12 cellular contexts compared by ENCODE assay signal in the genomic region with DNA sequence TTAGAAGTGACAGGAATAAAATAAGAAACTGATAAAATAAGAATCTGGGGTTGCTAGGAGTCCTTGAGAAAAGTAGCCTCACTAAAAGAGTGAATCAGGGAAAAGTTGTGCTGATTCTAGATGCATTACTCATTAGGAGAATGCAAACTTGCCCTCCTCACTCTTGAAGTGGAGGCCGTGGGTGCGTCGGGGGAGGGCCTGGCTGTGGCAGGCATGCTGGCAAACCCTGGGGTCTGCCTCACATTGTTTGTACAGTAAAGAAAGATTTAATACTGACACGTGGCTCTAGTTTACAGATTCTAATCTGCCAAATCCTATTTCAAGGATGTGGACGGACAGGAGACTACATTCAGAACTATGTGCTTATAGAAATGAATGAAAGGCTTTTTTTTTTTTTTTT. TPM values are rescaled to one million over a fixed set of nuclear protein-coding genes. Genes with fewer than 3 reads are reported as not detected.
A peak's percentile ranks its signal among the peaks of the same experiment; 100 is the strongest.
DNase-seq lines count a peak whose midpoint lies in the region; ATAC-seq, FAIRE-seq and TF ChIP-seq lines count a peak whose summit lies in the region.
"Had no signal": no experiment of that assay in that cellular context is flagged by ENCODE, and none has a peak within 500 bp of the region (broad histone marks: within the 10 kb centered on the region; RNA-seq: fewer than 3 reads in every experiment).

No MANE protein-coding gene starts in this region.

- H3K4me1 ChIP-seq in HAP-1 (peaks cover 12% of the 10 kb centered on the region), keratinocyte (ENCODE audit: control insufficient read depth, extremely low read depth, insufficient read depth, low read length) (peaks cover 18% of the 10 kb centered on the region)

- peak overlapping the region; percentile 53 for H3K27ac ChIP-seq in keratinocyte (ENCODE audit: control insufficient read depth, insufficient read depth, low read length)
- H3K27ac ChIP-seq: parathyroid adenoma had no signal

- H3K36me3 ChIP-seq in HAP-1 (replicated peaks) (no peaks in the 10 kb centered on the region; the same call in 1 of the 2 replicates), keratinocyte (ENCODE audit: control insufficient read depth in 2 of 2, extremely low read depth in 1 of 2, insufficient read depth in 2 of 2, low read length in 2 of 2) (peaks cover 4 to 5% of the 10 kb centered on the region in 2 experiments)

- in situ Hi-C loops in HAP-1 (cut with MboI; ENCODE audit: low sequenced_read_pairs): no loop called here

- no peak for TF ChIP-seq CTCF in keratinocyte (optimal IDR thresholded peaks at IDR 0.05 in 1 of 3, IDR thresholded peaks at IDR 0.05 in 1 of 3, conservative IDR thresholded peaks at IDR 0.05 in 1 of 3; ENCODE audit: extremely low read depth in 1 of 3, insufficient read depth in 2 of 3, low read length in 3 of 3)

- FAIRE-seq in keratinocyte (lab: Jason Lieb, UNC): no peak

- peaks cover 6% of the 10 kb centered on the region for H4K20me1 ChIP-seq in keratinocyte (ENCODE audit: control insufficient read depth, extremely low read depth, insufficient read depth, low read length)

- no peaks in the 10 kb centered on the region for H3K27me3 ChIP-seq in HAP-1 (ENCODE audit: low read depth)
- no peaks in the 10 kb centered on the region for H3K27me3 ChIP-seq in keratinocyte (ENCODE audit: control insufficient read depth, extremely low read depth, insufficient read depth, low read length)

- H3K4me3 ChIP-seq in HAP-1 (no peak overlapping the region), keratinocyte (ENCODE audit: control insufficient read depth in 2 of 3, extremely low read depth in 1 of 3, insufficient read depth in 2 of 3, low read depth in 1 of 3, low read length in 3 of 3) (no peak overlapping the region)
- H3K4me3 ChIP-seq: GM23338 had no signal

- DNase-seq in AG08395 (ENCODE audit: low spot score) (peak; percentile 70), HAP-1 (ENCODE audit: low spot score in 2 of 2) (peak; percentile 68 to 77), amniotic epithelial cell (ENCODE audit: low read depth) (peak; percentile 90), keratinocyte (ENCODE audit: low read depth, low spot score) (no peak), putamen (ENCODE audit: low spot score) (no peak), occipital lobe (lab: John Stamatoyannopoulos, UW) (no peak), UCSD-AML1 (lab: John Stamatoyannopoulos, UW; ENCODE audit: unreplicated experiment) (no peak)
- DNase-seq: activated CD4-positive, alpha-beta T cell treated with anti-CD3 and anti-CD28 coated beads, Interleukin-2, amount 50 U/mL, for 1 hour; NCI-H1436 had no signal

- no peak for ATAC-seq in GM19455 (IDR thresholded peaks at IDR 0.05; ENCODE audit: unreplicated experiment)
- ATAC-seq: GM23338 had no signal

- H3K9me1 ChIP-seq in keratinocyte (ENCODE audit: control insufficient read depth, extremely low read depth, insufficient read depth, low read length): no peaks in the 10 kb centered on the region

- dilution Hi-C loops in keratinocyte (cut with MboI; ENCODE audit: extremely low pct_ligation_motif_present, low sequenced_read_pairs): no loop called here

- peaks cover 78% of the 10 kb centered on the region for H3K79me2 ChIP-seq in keratinocyte (ENCODE audit: control insufficient read depth, insufficient read depth, low read length)

- no peak overlapping the region for H3K9ac ChIP-seq in keratinocyte (ENCODE audit: control insufficient read depth, extremely low read depth, insufficient read depth, low read length)
- H3K9ac ChIP-seq: parathyroid adenoma had no signal

- no peak overlapping the region for H2AFZ ChIP-seq in keratinocyte (ENCODE audit: control insufficient read depth, low read length)
- H2AFZ ChIP-seq: GM23338, parathyroid adenoma had no signal

- H3K4me2 ChIP-seq in keratinocyte (ENCODE audit: control insufficient read depth, extremely low read depth, insufficient read depth, low read depth, low read length): peak overlapping the region; percentile 45
- H3K4me2 ChIP-seq: GM23338 had no signal

- H3K9me3 ChIP-seq in HAP-1: peaks cover 7% of the 10 kb centered on the region
- H3K9me3 ChIP-seq in keratinocyte (ENCODE audit: control insufficient read depth, low read depth, low read length): peaks cover 6% of the 10 kb centered on the region

RNA-seq across cellular contexts. Expression of a gene that starts 41.9 kb away (rescaled TPM):
- polyA plus RNA-seq in keratinocyte: 30.6 to 33.5 TPM (median 32.1 TPM) in 3 replicates
- polyA plus RNA-seq in keratinocyte (2011; ENCODE audit: low read depth): 9.5 TPM
- polyA plus RNA-seq in keratinocyte (2011; cell fraction: cytosol; rRNA removed): 15.8 and 21.1 TPM in 2 replicates
- polyA plus RNA-seq in keratinocyte (2011; cell fraction: nucleus; rRNA removed): 68.8 and 75.6 TPM in 2 replicates
- 17.3 and 21.0 TPM in 2 replicates for polyA plus RNA-seq in keratinocyte (2012; ENCODE audit: low replicate concordance)
- polyA minus RNA-seq in keratinocyte: 47.9 to 95.9 TPM (median 87.9 TPM) in 3 replicates
- polyA minus RNA-seq in keratinocyte (2011; cell fraction: cytosol; rRNA and poly(A)+ RNA removed): 38.4 TPM
- polyA minus RNA-seq in keratinocyte (2011; cell fraction: nucleus; rRNA and poly(A)+ RNA removed): 94.2 and 157 TPM in 2 replicates
- total RNA-seq in occipital lobe: 8.9 TPM

Comparison
In these comparisons a context has a peak if more than half of its experiments do, and no peak if none do; other contexts are left out.
1. DNase-seq: peak in AG08395 (single experiment), HAP-1 (2 of 2) and amniotic epithelial cell (single experiment); none in keratinocyte (single experiment), putamen (single experiment), occipital lobe (single experiment) and UCSD-AML1 (single experiment).